In genomic region chr5:158407801-158408200, GRCh38 we compare ENCODE assay signal across 21 cellular contexts.
"Had no signal": no experiment of that assay in that cellular context is flagged by ENCODE, and none has a peak within 500 bp of the region (broad histone marks: within the 10 kb centered on the region; RNA-seq: fewer than 3 reads in every experiment).

No MANE protein-coding gene starts in this region.

- H3K4me1 Mint-ChIP-seq: activated CD4-positive, alpha-beta T cell treated with anti-CD3 and anti-CD28 coated beads, Interleukin-2, amount 10 ng/mL, durations not matched to agents 24 days and 14 days; neural crest cell had no signal

- H3K36me3 ChIP-seq: esophagus squamous epithelium, gastrocnemius medialis, heart left ventricle, ovary, stomach, upper lobe of left lung had no signal

- H3K27me3 ChIP-seq: esophagus squamous epithelium, gastrocnemius medialis, heart left ventricle, ovary, stomach, testis, upper lobe of left lung had no signal

- H3K27ac ChIP-seq: esophagus squamous epithelium, gastrocnemius medialis, heart left ventricle, ovary, stomach, testis, upper lobe of left lung had no signal

- H3K27me3 Mint-ChIP-seq: activated naive CD8-positive, alpha-beta T cell had no signal

- H3K4me3 ChIP-seq: esophagus squamous epithelium, gastrocnemius medialis, heart left ventricle, lung, ovary, stomach, testis, upper lobe of left lung had no signal

- H3K27ac Mint-ChIP-seq: activated CD4-positive, alpha-beta T cell treated with anti-CD3 and anti-CD28 coated beads, Interleukin-2, amount 10 ng/mL, durations not matched to agents 24 days and 14 days; activated CD8-positive, alpha-beta T cell treated with anti-CD3 and anti-CD28 coated beads, Interleukin-2, amount 10 ng/mL, durations not matched to agents 7 days and 5 days; activated naive CD8-positive, alpha-beta T cell; activated T-cell treated with anti-CD3 and anti-CD28 coated beads, Interleukin-2, amount 50 U/mL, for 72 hours had no signal

- DNase-seq: activated CD4-positive, alpha-beta T cell treated with anti-CD3 and anti-CD28 coated beads, Interleukin-2, amount 10 ng/mL, durations not matched to agents 24 days and 14 days; activated CD4-positive, CD25-positive, alpha-beta regulatory T cell; activated CD8-positive, alpha-beta memory T cell treated with anti-CD3 and anti-CD28 coated beads, Interleukin-2, amount 50 U/mL, for 4 hours; activated CD8-positive, alpha-beta T cell treated with anti-CD3 and anti-CD28 coated beads, Interleukin-2, amount 10 ng/mL, durations not matched to agents 7 days and 5 days; activated gamma-delta T cell treated with Interleukin-2 at 50 U/mL for 16 hours; activated T-cell treated with anti-CD3 and anti-CD28 coated beads, Interleukin-2, amount 50 U/mL, for 72 hours; esophagus squamous epithelium; gastrocnemius medialis; heart left ventricle; left colon; midbrain; ovary; stimulated activated CD4-positive, alpha-beta T cell treated with anti-CD3 and anti-CD28 coated beads, Interleukin-2, amount 100 ng/mL, for 24 hours; stomach; SW 1271; testis; upper lobe of left lung had no signal

- H3K4me1 ChIP-seq: esophagus squamous epithelium, gastrocnemius medialis, stomach, testis had no signal

- H3K9me3 ChIP-seq: gastrocnemius medialis, ovary, testis had no signal

- ATAC-seq: activated CD8-positive, alpha-beta T cell treated with anti-CD3 and anti-CD28 coated beads, Interleukin-2, amount 10 ng/mL, durations not matched to agents 7 days and 5 days; gastrocnemius medialis; heart left ventricle; left colon; sciatic nerve had no signal

- H3K4me3 Mint-ChIP-seq: activated CD4-positive, alpha-beta T cell treated with anti-CD3 and anti-CD28 coated beads, Interleukin-2, amount 10 ng/mL, durations not matched to agents 24 days and 14 days; activated CD8-positive, alpha-beta T cell treated with anti-CD3 and anti-CD28 coated beads, Interleukin-2, amount 10 ng/mL, durations not matched to agents 7 days and 5 days; activated naive CD8-positive, alpha-beta T cell; activated T-cell treated with anti-CD3 and anti-CD28 coated beads, Interleukin-2, amount 50 U/mL, for 72 hours; neural crest cell had no signal
